18 cellular contexts compared by ENCODE assay signal in the genomic region with DNA sequence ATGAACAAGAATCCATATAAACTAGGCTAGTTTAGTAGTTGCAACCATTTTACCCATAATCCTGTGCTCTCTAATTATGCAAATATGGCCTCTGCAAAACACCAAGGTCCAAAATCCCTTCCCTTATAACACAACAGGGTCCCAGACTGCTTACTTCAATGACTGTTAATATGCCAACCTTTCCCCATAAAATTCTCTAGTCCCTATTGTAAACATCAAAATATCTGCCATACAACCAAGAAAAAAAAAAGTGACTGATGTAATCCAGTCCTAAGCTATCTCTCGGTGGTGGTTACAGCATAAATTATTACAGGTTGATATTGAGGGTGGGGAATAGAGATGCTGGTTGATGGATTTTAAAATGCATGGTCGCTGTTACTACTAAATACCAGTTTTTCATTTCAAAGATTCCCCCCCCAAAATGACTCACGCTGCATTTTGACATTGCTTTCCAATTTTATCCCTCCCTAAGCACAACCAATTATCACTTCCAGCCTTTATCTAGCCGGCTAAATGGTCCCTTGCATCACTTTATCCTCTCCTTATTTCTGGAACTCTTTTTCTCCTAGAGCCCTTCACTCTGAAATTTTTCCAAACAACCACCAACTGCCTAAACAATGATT. TPM values are rescaled to one million over a fixed set of nuclear protein-coding genes. Genes with fewer than 3 reads are reported as not detected.
DNase-seq lines count a peak whose midpoint lies in the region; ATAC-seq, FAIRE-seq and TF ChIP-seq lines count a peak whose summit lies in the region.
"Had no signal": no experiment of that assay in that cellular context is flagged by ENCODE, and none has a peak within 500 bp of the region (broad histone marks: within the 10 kb centered on the region; RNA-seq: fewer than 3 reads in every experiment).

No MANE protein-coding gene starts in this region.

- POLR2A ChIA-PET in WTC11 (lab: Charles Lee), result no interaction called here

- ATAC-seq in WTC11 (no peak), GM21528 (IDR thresholded peaks at IDR 0.05; ENCODE audit: low FRiP score, unreplicated experiment) (no peak), right cardiac atrium (no peak), foreskin keratinocyte (no peak)
- ATAC-seq: activated CD4-positive, CD25-positive, alpha-beta regulatory T cell treated with anti-CD3 and anti-CD28 coated beads, Interleukin-2, amount 50 U/mL, for 24 hours; activated CD8-positive, alpha-beta T cell treated with anti-CD3 and anti-CD28 coated beads, Interleukin-2, amount 10 ng/mL, durations not matched to agents 7 days and 5 days had no signal

- peaks cover 94% of the 10 kb centered on the region for H3K4me1 Mint-ChIP-seq in HFFc6 (ENCODE audit: low read depth)
- peaks cover 80% of the 10 kb centered on the region for H3K4me1 Mint-ChIP-seq in WTC11

- no peaks in the 10 kb centered on the region for H4K20me1 ChIP-seq in keratinocyte (ENCODE audit: control insufficient read depth, extremely low read depth, insufficient read depth, low read length)

- H3K9me3 Mint-ChIP-seq in HFFc6 (no peaks in the 10 kb centered on the region), WTC11 (no peaks in the 10 kb centered on the region)
- H3K9me3 Mint-ChIP-seq: central memory CD8-positive, alpha-beta T cell; naive B cell had no signal

- H3K36me3 ChIP-seq in keratinocyte (ENCODE audit: control insufficient read depth in 2 of 2, extremely low read depth in 1 of 2, insufficient read depth in 2 of 2, low read length in 2 of 2), result peaks cover 0 to 1% of the 10 kb centered on the region in 2 experiments
- H3K36me3 ChIP-seq: ovary, right atrium auricular region had no signal

- no peak overlapping the region for H2AFZ ChIP-seq in keratinocyte (ENCODE audit: control insufficient read depth, low read length)

- H3K4me3 ChIP-seq in keratinocyte (ENCODE audit: control insufficient read depth in 2 of 3, extremely low read depth in 1 of 3, insufficient read depth in 2 of 3, low read depth in 1 of 3, low read length in 3 of 3), result no peak overlapping the region
- H3K4me3 ChIP-seq in right cardiac atrium (ENCODE audit: low read length), result no peak overlapping the region
- H3K4me3 ChIP-seq: ovary, right atrium auricular region had no signal

- H3K79me2 ChIP-seq in keratinocyte (ENCODE audit: control insufficient read depth, insufficient read depth, low read length), result peaks cover 99% of the 10 kb centered on the region

- no peaks in the 10 kb centered on the region for H3K9me3 ChIP-seq in keratinocyte (ENCODE audit: control insufficient read depth, low read depth, low read length)
- no peaks in the 10 kb centered on the region for H3K9me3 ChIP-seq in right cardiac atrium (ENCODE audit: control insufficient read depth, low read length)
- H3K9me3 ChIP-seq: ovary, right atrium auricular region had no signal

- FAIRE-seq in keratinocyte (lab: Jason Lieb, UNC), result peak; percentile 23
- FAIRE-seq: urothelium cell line had no signal

- no peaks in the 10 kb centered on the region; the same call in 1 of the 2 replicates for H3K27me3 Mint-ChIP-seq in HFFc6 (ENCODE audit: insufficient read depth)
- no peaks in the 10 kb centered on the region for H3K27me3 Mint-ChIP-seq in WTC11 (ENCODE audit: low read depth)
- H3K27me3 Mint-ChIP-seq: central memory CD8-positive, alpha-beta T cell; naive B cell had no signal

- dilution Hi-C loops in keratinocyte (cut with MboI; ENCODE audit: extremely low pct_ligation_motif_present, low sequenced_read_pairs), result no loop called here

- TF ChIP-seq CTCF in HFFc6 (IDR thresholded peaks at IDR 0.05), result no peak
- TF ChIP-seq CTCF in WTC11 (IDR thresholded peaks at IDR 0.05), result no peak
- no peak for TF ChIP-seq CTCF in keratinocyte (optimal IDR thresholded peaks at IDR 0.05 in 1 of 3, IDR thresholded peaks at IDR 0.05 in 1 of 3, conservative IDR thresholded peaks at IDR 0.05 in 1 of 3; ENCODE audit: extremely low read depth in 1 of 3, insufficient read depth in 2 of 3, low read length in 3 of 3)
- no peak for TF ChIP-seq CTCF in foreskin keratinocyte (conservative IDR thresholded peaks at IDR 0.05)

- H3K4me3 Mint-ChIP-seq in HFFc6 (peak overlapping the region; percentile 57), WTC11 (no peak overlapping the region)
- H3K4me3 Mint-ChIP-seq: activated CD8-positive, alpha-beta T cell treated with anti-CD3 and anti-CD28 coated beads, Interleukin-2, amount 10 ng/mL, durations not matched to agents 7 days and 5 days; central memory CD8-positive, alpha-beta T cell had no signal

- no peak overlapping the region for H3K4me2 ChIP-seq in keratinocyte (ENCODE audit: control insufficient read depth, extremely low read depth, insufficient read depth, low read depth, low read length)

- H3K27me3 ChIP-seq in keratinocyte (ENCODE audit: control insufficient read depth, extremely low read depth, insufficient read depth, low read length), result no peaks in the 10 kb centered on the region
- no peaks in the 10 kb centered on the region for H3K27me3 ChIP-seq in right cardiac atrium (ENCODE audit: control insufficient read depth, insufficient read depth)
- no peaks in the 10 kb centered on the region for H3K27me3 ChIP-seq in foreskin keratinocyte
- H3K27me3 ChIP-seq: ovary, right atrium auricular region had no signal

- H3K36me3 Mint-ChIP-seq in HFFc6 (ENCODE audit: low read depth), result no peaks in the 10 kb centered on the region
- no peaks in the 10 kb centered on the region for H3K36me3 Mint-ChIP-seq in WTC11

- no peaks in the 10 kb centered on the region for H3K4me1 ChIP-seq in keratinocyte (ENCODE audit: control insufficient read depth, extremely low read depth, insufficient read depth, low read length)
- H3K4me1 ChIP-seq in right cardiac atrium (ENCODE audit: control insufficient read depth, insufficient read depth, low read length), result no peaks in the 10 kb centered on the region
- no peaks in the 10 kb centered on the region for H3K4me1 ChIP-seq in foreskin keratinocyte

- WGBS in right cardiac atrium, result 48% methylated on average over 4 of the region's 4 CpGs

- no peaks in the 10 kb centered on the region for H3K9me1 ChIP-seq in keratinocyte (ENCODE audit: control insufficient read depth, extremely low read depth, insufficient read depth, low read length)

- H3K27ac Mint-ChIP-seq in HFFc6 (peak overlapping the region; percentile 59), WTC11 (peak overlapping the region; percentile 6; the same call in 1 of the 2 replicates)
- H3K27ac Mint-ChIP-seq: activated CD8-positive, alpha-beta T cell treated with anti-CD3 and anti-CD28 coated beads, Interleukin-2, amount 10 ng/mL, durations not matched to agents 7 days and 5 days had no signal

- intact Hi-C loops in right cardiac atrium (cut with DNase I), result no loop called here

- no peak overlapping the region for H3K9ac ChIP-seq in keratinocyte (ENCODE audit: control insufficient read depth, extremely low read depth, insufficient read depth, low read length)

- H3K27ac ChIP-seq in keratinocyte (ENCODE audit: control insufficient read depth, insufficient read depth, low read length), result no peak overlapping the region
- no peak overlapping the region for H3K27ac ChIP-seq in right cardiac atrium (ENCODE audit: low read length)
- H3K27ac ChIP-seq in foreskin keratinocyte, result no peak overlapping the region
- H3K27ac ChIP-seq: right atrium auricular region had no signal

- CTCF ChIA-PET in WTC11 (lab: Charles Lee), result no interaction called here

- DNase-seq in HFFc6, result no peak
- DNase-seq in WTC11 (ENCODE audit: low spot score), result no peak
- DNase-seq in keratinocyte (ENCODE audit: low read depth, low spot score), result no peak
- peak; percentile 34 for DNase-seq in superior temporal gyrus (ENCODE audit: extremely low spot score)
- DNase-seq in right cardiac atrium, result no peak
- no peak for DNase-seq in foreskin keratinocyte
- DNase-seq: activated CD8-positive, alpha-beta T cell treated with anti-CD3 and anti-CD28 coated beads, Interleukin-2, amount 10 ng/mL, durations not matched to agents 7 days and 5 days; activated naive CD4-positive, alpha-beta T cell; amygdala; MM.1S; naive B cell; NCI-H1436 treated with DMSO at 0.1 percent for 48 hours; ovary had no signal

TF ChIP-seq in WTC11, 78 proteins besides CTCF, POLR2A, EP300 and RAD21:
- TF ChIP-seq FOXP1 (CRISPR knock-in tag; IDR thresholded peaks at IDR 0.05; ENCODE audit: borderline replicate concordance), result no peak
- TF ChIP-seq OVOL2 (CRISPR knock-in tag; IDR thresholded peaks at IDR 0.05; ENCODE audit: borderline replicate concordance), result no peak
- TF ChIP-seq, protein P1, sequence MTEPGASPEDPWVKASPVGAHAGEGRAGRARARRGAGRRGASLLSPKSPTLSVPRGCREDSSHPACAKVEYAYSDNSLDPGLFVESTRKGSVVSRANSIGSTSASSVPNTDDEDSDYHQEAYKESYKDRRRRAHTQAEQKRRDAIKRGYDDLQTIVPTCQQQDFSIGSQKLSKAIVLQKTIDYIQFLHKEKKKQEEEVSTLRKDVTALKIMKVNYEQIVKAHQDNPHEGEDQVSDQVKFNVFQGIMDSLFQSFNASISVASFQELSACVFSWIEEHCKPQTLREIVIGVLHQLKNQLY (CRISPR knock-in tag; IDR thresholded peaks at IDR 0.05), result no peak
- TF ChIP-seq EMX1 (CRISPR knock-in tag; IDR thresholded peaks at IDR 0.05), result no peak
- TF ChIP-seq MXD4 (CRISPR knock-in tag; IDR thresholded peaks at IDR 0.05; ENCODE audit: borderline replicate concordance), result no peak
- no peak for TF ChIP-seq CREM (CRISPR knock-in tag; IDR thresholded peaks at IDR 0.05)

RNA-seq across cellular contexts. Expression of a gene that starts 44.8 kb away (rescaled TPM):
- total RNA-seq in HFFc6 (2021; fragmentation: NEBNext Ultra II Directional; extraction: Animal tissue kit (Norgen Biotek cat#: 25700)), result 10 to 100 TPM; 59.6 to 75.4 (median 67.6) TPM
- total RNA-seq in WTC11 (2021), result 19.1 to 22.7 TPM (median 20.8 TPM) in 3 replicates
- polyA plus RNA-seq in keratinocyte, result 28.0 to 45.5 TPM (median 45.0 TPM) in 3 replicates
- polyA plus RNA-seq in keratinocyte (2011; ENCODE audit: low read depth), result 4.8 TPM
- 20.1 and 29.1 TPM in 2 replicates for polyA plus RNA-seq in keratinocyte (2011; cell fraction: cytosol; rRNA removed)
- polyA plus RNA-seq in keratinocyte (2011; cell fraction: nucleus; rRNA removed), result 35.0 and 36.3 TPM in 2 replicates
- 11.1 and 33.6 TPM in 2 replicates for polyA plus RNA-seq in keratinocyte (2012; ENCODE audit: low replicate concordance)
- 26.0 to 43.1 TPM (median 28.7 TPM) in 3 replicates for polyA minus RNA-seq in keratinocyte
- polyA minus RNA-seq in keratinocyte (2011; cell fraction: cytosol; rRNA and poly(A)+ RNA removed), result 25.5 TPM
- 22.2 and 39.9 TPM in 2 replicates for polyA minus RNA-seq in keratinocyte (2011; cell fraction: nucleus; rRNA and poly(A)+ RNA removed)
- 1 to 10 TPM; 1.5 to 2.5 (median 2.1) TPM for total RNA-seq in right cardiac atrium
- polyA plus RNA-seq in right cardiac atrium, result 1.2 TPM
- total RNA-seq in foreskin keratinocyte, result 46.6 and 51.9 TPM in 2 replicates
- 31.7 and 32.7 TPM in 2 replicates for polyA plus RNA-seq in foreskin keratinocyte
